1 cellular context compared by ENCODE assay signal in genomic region chr13:49820591-49821215, GRCh38.
TF ChIP-seq lines count a peak whose summit lies in the region.

No MANE protein-coding gene starts in this region.

TF ChIP-seq in HepG2, 621 proteins besides CTCF, POLR2A, EP300 and RAD21 (continues in another document):
- TF ChIP-seq NCOR1 (IDR thresholded peaks at IDR 0.05; ENCODE audit: borderline replicate concordance, low read length) (peak; percentile 70; the same call in 1 of the 2 replicates), ZNF83 (CRISPR knock-in tag; IDR thresholded peaks at IDR 0.05; ENCODE audit: borderline replicate concordance) (no peak), TSC22D2 (CRISPR knock-in tag; IDR thresholded peaks at IDR 0.05; ENCODE audit: borderline replicate concordance) (no peak), ZGPAT (CRISPR knock-in tag; IDR thresholded peaks at IDR 0.05) (no peak), SOX13 (IDR thresholded peaks at IDR 0.05) (no peak), SOX13 (CRISPR knock-in tag; conservative IDR thresholded peaks at IDR 0.05 in 1 of 2, IDR thresholded peaks at IDR 0.05 in 1 of 2) (peak in 1 of 2 experiments; percentile 75; a peak in 2 of 4 replicates), HNF4A (CRISPR knock-in tag; IDR thresholded peaks at IDR 0.05) (peak; percentile 88), EHMT2 (IDR thresholded peaks at IDR 0.05; ENCODE audit: borderline replicate concordance, low read depth, low read length) (peak; percentile 72; the same call in 1 of the 2 replicates), RCOR2 (CRISPR knock-in tag; IDR thresholded peaks at IDR 0.05) (0 out of 2 replicates have a peak, but pooled peaks have one; percentile 19), IRX3 (CRISPR knock-in tag; IDR thresholded peaks at IDR 0.05; ENCODE audit: borderline replicate concordance, low read depth) (no peak), ERF (CRISPR knock-in tag; IDR thresholded peaks at IDR 0.05) (no peak), GTF2F1 (IDR thresholded peaks at IDR 0.05; ENCODE audit: low read length) (no peak), HMG20A (CRISPR knock-in tag; IDR thresholded peaks at IDR 0.05; ENCODE audit: borderline replicate concordance) (peak; percentile 19; the same call in 1 of the 2 replicates), FLYWCH1 (CRISPR knock-in tag; IDR thresholded peaks at IDR 0.05) (no peak), KAT8 (CRISPR knock-in tag; IDR thresholded peaks at IDR 0.05) (peak; percentile 40; the same call in 1 of the 2 replicates), SIX1 (CRISPR knock-in tag; IDR thresholded peaks at IDR 0.05; ENCODE audit: borderline replicate concordance) (peak; percentile 9; the same call in 1 of the 2 replicates), ZNF691 (CRISPR knock-in tag; IDR thresholded peaks at IDR 0.05; ENCODE audit: borderline replicate concordance, low read depth) (no peak), NR3C1 (CRISPR knock-in tag; IDR thresholded peaks at IDR 0.05) (no peak), TEAD3 (CRISPR knock-in tag; optimal IDR thresholded peaks at IDR 0.05; ENCODE audit: borderline replicate concordance) (peak; percentile 34), MATR3 (CRISPR knock-in tag; IDR thresholded peaks at IDR 0.05) (no peak), CHD4 (IDR thresholded peaks at IDR 0.05; ENCODE audit: borderline replicate concordance, low read length) (0 out of 2 replicates have a peak, but pooled peaks have one; percentile 65), PATZ1 (CRISPR knock-in tag; IDR thresholded peaks at IDR 0.05) (peak; percentile 46; the same call in 1 of the 2 replicates), GATA4 (IDR thresholded peaks at IDR 0.05; ENCODE audit: borderline replicate concordance, low read depth) (peak; percentile 30; the same call in 1 of the 2 replicates), GRHL1 (CRISPR knock-in tag; conservative IDR thresholded peaks at IDR 0.05) (no peak), TCF7 (IDR thresholded peaks at IDR 0.05; ENCODE audit: low read depth) (peak; percentile 29; the same call in 1 of the 2 replicates), GATAD2A (CRISPR knock-in tag; IDR thresholded peaks at IDR 0.05) (peak; percentile 62), ZNF589 (CRISPR knock-in tag; conservative IDR thresholded peaks at IDR 0.05) (no peak), NCOA5 (CRISPR knock-in tag; IDR thresholded peaks at IDR 0.05) (no peak), SOX6 (IDR thresholded peaks at IDR 0.05) (no peak), SOX6 (CRISPR knock-in tag; IDR thresholded peaks at IDR 0.05) (peak; percentile 50), BCL6 (CRISPR knock-in tag; IDR thresholded peaks at IDR 0.05) (peak; percentile 37; the same call in 1 of the 2 replicates), ZNF18 (CRISPR knock-in tag; IDR thresholded peaks at IDR 0.05; ENCODE audit: insufficient replicate concordance) (no peak), ETV6 (CRISPR knock-in tag; conservative IDR thresholded peaks at IDR 0.05) (no peak), SOX5 (CRISPR knock-in tag; IDR thresholded peaks at IDR 0.05; ENCODE audit: borderline replicate concordance) (peak; percentile 51; the same call in 1 of the 2 replicates), TARDBP (CRISPR knock-in tag; IDR thresholded peaks at IDR 0.05) (peak; percentile 51; the same call in 1 of the 2 replicates), ZNF441 (CRISPR knock-in tag; IDR thresholded peaks at IDR 0.05; ENCODE audit: borderline replicate concordance) (no peak), CREBL2 (CRISPR knock-in tag; IDR thresholded peaks at IDR 0.05; ENCODE audit: borderline replicate concordance) (no peak), ZSCAN30 (CRISPR knock-in tag; IDR thresholded peaks at IDR 0.05) (no peak), SMAD1 (CRISPR knock-in tag; IDR thresholded peaks at IDR 0.05; ENCODE audit: borderline replicate concordance, low read depth) (no peak), PHF21A (CRISPR knock-in tag; IDR thresholded peaks at IDR 0.05) (peak; percentile 73), ZNF292 (CRISPR knock-in tag; IDR thresholded peaks at IDR 0.05; ENCODE audit: borderline replicate concordance, low read depth) (peak; percentile 50; the same call in 1 of the 2 replicates), NR1H2 (CRISPR knock-in tag; IDR thresholded peaks at IDR 0.05; ENCODE audit: borderline replicate concordance, low read depth) (no peak), ZMYM4 (CRISPR knock-in tag; IDR thresholded peaks at IDR 0.05) (0 out of 2 replicates have a peak, but pooled peaks have one; percentile 30), MIXL1 (CRISPR knock-in tag; IDR thresholded peaks at IDR 0.05) (0 out of 2 replicates have a peak, but pooled peaks have one; percentile 39), TBX3 (IDR thresholded peaks at IDR 0.05; ENCODE audit: borderline replicate concordance) (no peak), AHR (CRISPR knock-in tag; IDR thresholded peaks at IDR 0.05) (no peak), ZNF251 (CRISPR knock-in tag; IDR thresholded peaks at IDR 0.05) (no peak), ZNF772 (CRISPR knock-in tag; IDR thresholded peaks at IDR 0.05) (0 out of 2 replicates have a peak, but pooled peaks have one; percentile 43), NR2F6 (IDR thresholded peaks at IDR 0.05) (peak; percentile 29; the same call in 1 of the 2 replicates), NR2F6 (CRISPR knock-in tag; IDR thresholded peaks at IDR 0.05) (peak; percentile 24; the same call in 1 of the 2 replicates), ZNF281 (CRISPR knock-in tag; IDR thresholded peaks at IDR 0.05; ENCODE audit: borderline replicate concordance) (peak; percentile 93), THRA (CRISPR knock-in tag; IDR thresholded peaks at IDR 0.05; ENCODE audit: borderline replicate concordance) (peak; percentile 38; the same call in 1 of the 2 replicates), KDM5B (CRISPR knock-in tag; IDR thresholded peaks at IDR 0.05; ENCODE audit: borderline replicate concordance) (no peak), ATF4 (CRISPR knock-in tag; IDR thresholded peaks at IDR 0.05) (no peak), CREM (IDR thresholded peaks at IDR 0.05) (peak; percentile 54), CREM (CRISPR knock-in tag; IDR thresholded peaks at IDR 0.05) (no peak), GFI1 (CRISPR knock-in tag; IDR thresholded peaks at IDR 0.05; ENCODE audit: borderline replicate concordance) (0 out of 2 replicates have a peak, but pooled peaks have one; percentile 34), GABPA (IDR thresholded peaks at IDR 0.05; ENCODE audit: low read depth, low read length) (no peak), GABPA (CRISPR knock-in tag; IDR thresholded peaks at IDR 0.05; ENCODE audit: low read depth) (no peak), ZNF598 (CRISPR knock-in tag; IDR thresholded peaks at IDR 0.05; ENCODE audit: borderline replicate concordance) (no peak), SP5 (CRISPR knock-in tag; IDR thresholded peaks at IDR 0.05; ENCODE audit: borderline replicate concordance, low read depth) (peak; percentile 85), KLF13 (CRISPR knock-in tag; IDR thresholded peaks at IDR 0.05) (no peak), ZFP62 (CRISPR knock-in tag; IDR thresholded peaks at IDR 0.05) (no peak), NCOA2 (CRISPR knock-in tag; IDR thresholded peaks at IDR 0.05) (peak; percentile 70)
